In genomic region chr18:24293254-24293653, GRCh38 we compare ENCODE assay signal across 1 cellular context.
TF ChIP-seq lines count a peak whose summit lies in the region.

No MANE protein-coding gene starts in this region.

TF ChIP-seq in GM23338, 12 proteins besides CTCF, POLR2A, EP300 and RAD21 (continued from another document):
- no peak for TF ChIP-seq ZNF462 (CRISPR knock-in tag; IDR thresholded peaks at IDR 0.05)
- no peak for TF ChIP-seq NANOG (IDR thresholded peaks at IDR 0.05; ENCODE audit: borderline replicate concordance)
